In the genomic region with DNA sequence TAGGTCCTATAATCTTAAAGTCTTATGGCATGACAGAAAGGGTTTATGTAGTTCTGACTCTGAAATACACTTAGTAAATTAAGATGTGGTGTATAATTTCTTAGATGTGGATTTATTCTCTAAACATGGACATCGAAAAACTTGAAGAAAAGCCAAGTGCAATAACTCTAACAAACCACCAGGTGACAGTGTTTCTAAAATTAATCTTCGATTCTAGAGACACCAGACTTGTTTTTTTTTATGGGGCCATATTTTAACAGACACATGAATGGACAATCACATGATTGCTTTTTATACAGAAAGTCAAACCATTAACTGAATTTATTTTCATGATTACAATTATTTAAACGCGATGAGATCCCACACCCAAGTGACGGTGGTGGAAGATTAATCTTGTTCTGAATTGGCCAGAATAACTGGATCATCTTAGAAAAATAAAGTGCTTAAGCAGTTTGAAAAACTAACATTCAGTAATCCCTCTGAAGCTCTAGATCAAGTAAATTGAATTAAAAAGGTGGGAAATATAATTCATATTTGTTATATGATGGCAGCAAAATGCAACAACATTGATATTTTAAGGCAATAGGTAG, we compare ENCODE assay signal across 8 cellular contexts.
DNase-seq lines count a peak whose midpoint lies in the region; ATAC-seq and TF ChIP-seq lines count a peak whose summit lies in the region.

No MANE protein-coding gene starts in this region.

- H3K27me3 ChIP-seq in Loucy (ENCODE audit: insufficient read depth, low read length, poor library complexity, severe bottlenecking): no peaks in the 10 kb centered on the region
- H3K27me3 ChIP-seq in uterus: no peaks in the 10 kb centered on the region
- H3K27me3 ChIP-seq in gastrocnemius medialis: no peaks in the 10 kb centered on the region

- no peak for TF ChIP-seq POLR2A in uterus (IDR thresholded peaks at IDR 0.05)
- no peak for TF ChIP-seq POLR2A in gastrocnemius medialis (IDR thresholded peaks at IDR 0.05)

- H3K4me3 ChIP-seq in AG04449 (ENCODE audit: low read depth, low read length): no peak overlapping the region
- no peak overlapping the region for H3K4me3 ChIP-seq in Loucy (ENCODE audit: low read length, poor library complexity, severe bottlenecking)
- no peak overlapping the region for H3K4me3 ChIP-seq in uterus
- H3K4me3 ChIP-seq in gastrocnemius medialis: no peak overlapping the region

- H3K9me3 ChIP-seq in Loucy (ENCODE audit: insufficient read depth, low read depth, low read length) (no peaks in the 10 kb centered on the region), uterus (no peaks in the 10 kb centered on the region), gastrocnemius medialis (no peaks in the 10 kb centered on the region)

- no peak overlapping the region for H3K4me2 ChIP-seq in Loucy (ENCODE audit: low read depth, low read length, poor library complexity, severe bottlenecking)

- no peak overlapping the region for H3K27ac ChIP-seq in uterus
- H3K27ac ChIP-seq in gastrocnemius medialis: no peak overlapping the region

- TF ChIP-seq CTCF in AG04449 (IDR thresholded peaks at IDR 0.05; ENCODE audit: insufficient read depth, low read length, missing control alignments): peak; percentile 44
- peak; percentile 96 for TF ChIP-seq CTCF in Loucy (conservative IDR thresholded peaks at IDR 0.05; ENCODE audit: low read length)
- peak; percentile 19 to 30 (median 25) for TF ChIP-seq CTCF in uterus (IDR thresholded peaks at IDR 0.05)
- peak in 2 of 5 experiments; percentile 25 to 38 for TF ChIP-seq CTCF in gastrocnemius medialis (IDR thresholded peaks at IDR 0.05 in 4 of 5, conservative IDR thresholded peaks at IDR 0.05 in 1 of 5)

- H4K20me1 ChIP-seq in Loucy (ENCODE audit: insufficient read depth, low read length, poor library complexity, severe bottlenecking): no peaks in the 10 kb centered on the region

- H3K36me3 ChIP-seq in Loucy (ENCODE audit: insufficient read depth, low read length) (no peaks in the 10 kb centered on the region), uterus (no peaks in the 10 kb centered on the region), gastrocnemius medialis (no peaks in the 10 kb centered on the region)

- in situ Hi-C loops in gastrocnemius medialis (cut with MboI; ENCODE audit: low sequenced_read_pairs in 4 of 4): no loop called here

- H3K9me2 ChIP-seq in Loucy (replicated peaks; ENCODE audit: low read depth, low read length): no peaks in the 10 kb centered on the region

- POLR2A ChIA-PET in AG04449 (lab: Yijun Ruan, JAX): no interaction called here

- CTCF ChIA-PET in AG04449 (lab: Yijun Ruan, JAX): interaction anchor here (0.9 to 1.7 kb wide), 8 partner anchors 9 to 313 kb away, joined by 3 to 4 read pairs (median 3); no protein-coding TSS in a partner anchor

- intact Hi-C loops in uterus (cut with DNase I; ENCODE audit: low total_unique reads) (no loop called here), gastrocnemius medialis (cut with DNase I; ENCODE audit: low total_unique reads) (no loop called here)

- no peak for DNase-seq in AG04449 (ENCODE audit: low read depth, low spot score)
- DNase-seq in SW480 (ENCODE audit: low spot score): peak; percentile 58
- peak; percentile 14 for DNase-seq in glomerular visceral epithelial cell (ENCODE audit: extremely low spot score)
- no peak for DNase-seq in uterus
- no peak for DNase-seq in gastrocnemius medialis
- DNase-seq in activated naive CD4-positive, alpha-beta T cell treated with Interleukin-2 at 50 U/mL for 16 hours: no peak

- ATAC-seq in GM18519 (IDR thresholded peaks at IDR 0.05; ENCODE audit: low FRiP score, unreplicated experiment) (peak; percentile 60), gastrocnemius medialis (no peak)

- no peaks in the 10 kb centered on the region for H3F3A ChIP-seq in Loucy (ENCODE audit: low read depth)

- H2AFZ ChIP-seq in Loucy (ENCODE audit: low read length): no peak overlapping the region

- no peaks in the 10 kb centered on the region for H3K4me1 ChIP-seq in Loucy (ENCODE audit: insufficient read depth, low read length, poor library complexity, severe bottlenecking)
- no peaks in the 10 kb centered on the region for H3K4me1 ChIP-seq in uterus
- no peaks in the 10 kb centered on the region for H3K4me1 ChIP-seq in gastrocnemius medialis

- no peak overlapping the region for H3K9ac ChIP-seq in Loucy (ENCODE audit: low read depth, low read length, poor library complexity, severe bottlenecking)

- H3K79me2 ChIP-seq in Loucy (ENCODE audit: insufficient read depth, low read length): no peaks in the 10 kb centered on the region

Comparison
In these comparisons a context has a peak if more than half of its experiments do, and no peak if none do; other contexts are left out.
1. DNase-seq: peak in SW480 (single experiment) and glomerular visceral epithelial cell (single experiment); none in AG04449 (single experiment), uterus (0 of 2), gastrocnemius medialis (0 of 2) and activated naive CD4-positive, alpha-beta T cell treated with Interleukin-2 at 50 U/mL for 16 hours (single experiment).